1 cellular context compared by ENCODE assay signal in genomic region chr2:200298015-200298414, GRCh38.
TF ChIP-seq lines count a peak whose summit lies in the region.

No MANE protein-coding gene starts in this region.

TF ChIP-seq in GM23338, 12 proteins besides CTCF, POLR2A, EP300 and RAD21 (continued from another document):
- TF ChIP-seq ZNF462 (CRISPR knock-in tag; IDR thresholded peaks at IDR 0.05) (no peak), JUNB (IDR thresholded peaks at IDR 0.05; ENCODE audit: unreplicated experiment) (no peak), POLR2AphosphoS5 (IDR thresholded peaks at IDR 0.05; ENCODE audit: low read depth) (no peak)
